In the genomic region with DNA sequence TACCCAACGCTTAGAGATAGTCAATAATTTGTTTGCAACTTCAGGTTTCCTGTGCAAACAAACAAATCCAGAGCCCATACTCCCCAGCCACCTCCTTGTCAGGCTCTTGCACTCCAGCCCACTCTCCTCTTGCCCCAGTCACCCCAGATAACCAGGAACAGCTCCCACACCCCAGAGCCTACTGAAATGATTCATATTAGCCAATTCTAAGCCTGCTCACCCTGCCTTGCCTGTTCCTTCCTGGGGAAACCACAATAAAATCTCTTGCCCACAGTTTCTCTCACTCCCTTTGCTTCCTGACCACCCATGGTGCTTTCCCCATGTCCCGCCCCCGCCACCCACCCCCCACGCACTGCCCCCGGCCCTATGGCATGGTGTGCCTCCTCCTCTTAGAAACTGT, we compare ENCODE assay signal across 13 cellular contexts. TPM values are rescaled to one million over a fixed set of nuclear protein-coding genes. Genes with fewer than 3 reads are reported as not detected.
DNase-seq lines count a peak whose midpoint lies in the region; ATAC-seq and TF ChIP-seq lines count a peak whose summit lies in the region.
"Had no signal": no experiment of that assay in that cellular context is flagged by ENCODE, and none has a peak within 500 bp of the region (broad histone marks: within the 10 kb centered on the region; RNA-seq: fewer than 3 reads in every experiment).

No MANE protein-coding gene starts in this region.

- peak overlapping the region; percentile 16 to 58 for H3K27ac Mint-ChIP-seq in effector memory CD8-positive, alpha-beta T cell

- peaks cover 6% of the 10 kb centered on the region for H3K4me1 ChIP-seq in A673 (ENCODE audit: insufficient read depth, low read length, poor library complexity, severe bottlenecking)
- H3K4me1 ChIP-seq: body of pancreas, vagina had no signal

- H3K27ac ChIP-seq in A673 (ENCODE audit: low read depth, low read length, poor library complexity, severe bottlenecking) (no peak overlapping the region), KOPT-K1 (ENCODE audit: low read depth, low read length, poor library complexity, severe bottlenecking) (peak overlapping the region; percentile 86)
- H3K27ac ChIP-seq: body of pancreas, vagina had no signal

- POLR2A ChIA-PET in A673 (lab: Charles Lee; ENCODE audit: low non-redundant PET) = no interaction called here

- intact Hi-C loops in A673 (cut with micrococcal nuclease; ENCODE audit: unreplicated experiment) = no loop called here

- no peaks in the 10 kb centered on the region for H3K9me3 Mint-ChIP-seq in effector memory CD8-positive, alpha-beta T cell

- TF ChIP-seq CTCF in A673 (conservative IDR thresholded peaks at IDR 0.05; ENCODE audit: low read depth, low read length) (no peak), foreskin fibroblast (IDR thresholded peaks at IDR 0.05; ENCODE audit: low read depth, low read length) (no peak)

- H3K4me3 ChIP-seq in A673 (ENCODE audit: low read depth, low read length, poor library complexity, severe bottlenecking) = no peak overlapping the region
- H3K4me3 ChIP-seq in foreskin fibroblast (ENCODE audit: low read depth in 1 of 2, low read length in 2 of 2) = no peak overlapping the region
- H3K4me3 ChIP-seq: body of pancreas, vagina had no signal

- H3K36me3 ChIP-seq in A673 (ENCODE audit: insufficient read depth, low read length, poor library complexity, severe bottlenecking) (no peaks in the 10 kb centered on the region), KOPT-K1 (ENCODE audit: insufficient read depth, low read length) (no peaks in the 10 kb centered on the region)
- H3K36me3 ChIP-seq: vagina had no signal

- no peaks in the 10 kb centered on the region for H3K27me3 ChIP-seq in A673 (replicated peaks; ENCODE audit: insufficient read depth, low read depth, low read length, poor library complexity)
- H3K27me3 ChIP-seq: vagina had no signal

- BruUV-seq in A673 (replicated peaks; lab: Mats Ljungman, UMichigan) = no TSS peak

- H3K9me3 ChIP-seq in A673 (ENCODE audit: low read depth, low read length, poor library complexity, severe bottlenecking) = no peaks in the 10 kb centered on the region
- H3K9me3 ChIP-seq in KOPT-K1 (ENCODE audit: insufficient read depth, low read length, poor library complexity, severe bottlenecking) = no peaks in the 10 kb centered on the region
- H3K9me3 ChIP-seq: body of pancreas, vagina had no signal

- no peaks in the 10 kb centered on the region for H3K36me3 Mint-ChIP-seq in effector memory CD8-positive, alpha-beta T cell (ENCODE audit: insufficient read depth)

- CTCF ChIA-PET in A673 (lab: Charles Lee) = no interaction called here

- peak overlapping the region; percentile 64 to 66 for H3K4me3 Mint-ChIP-seq in effector memory CD8-positive, alpha-beta T cell

- ATAC-seq in effector memory CD8-positive, alpha-beta T cell (replicated peaks) = peak; percentile 92
- no peak for ATAC-seq in HG03159 (IDR thresholded peaks at IDR 0.05; ENCODE audit: unreplicated experiment)
- ATAC-seq: body of pancreas had no signal

- H3K27me3 Mint-ChIP-seq in effector memory CD8-positive, alpha-beta T cell = no peaks in the 10 kb centered on the region

- peak; percentile 21 for DNase-seq in A673 (ENCODE audit: low spot score)
- peak; percentile 24 to 33 for DNase-seq in activated CD4-positive, alpha-beta T cell treated with anti-CD3 and anti-CD28 coated beads, Interleukin-2, amount 50 U/mL, for 4 hours
- DNase-seq in effector memory CD8-positive, alpha-beta T cell = peak in 2 of 3 experiments; percentile 15 to 18
- DNase-seq in foreskin fibroblast = no peak
- no peak for DNase-seq in dermis blood vessel endothelial cell
- DNase-seq in RKO (ENCODE audit: low spot score) = no peak
- DNase-seq: body of pancreas, NCI-H1105, T-helper 9 cell had no signal

- H3K4me1 Mint-ChIP-seq in effector memory CD8-positive, alpha-beta T cell (ENCODE audit: low read depth in 2 of 2) = peaks cover 34 to 40% of the 10 kb centered on the region in 2 donors

RNA-seq across cellular contexts. Expression of gene ACTL9, which starts 3.8 kb away (rescaled TPM):
- total RNA-seq in A673 (2021) (not detected in 2 replicates), dermis blood vessel endothelial cell (not detected in 2 replicates)
- total RNA-seq: body of pancreas, kidney epithelial cell, vagina had no signal

RNA-seq across cellular contexts. Expression of gene OR2Z1, which starts 19.1 kb away (rescaled TPM):
- total RNA-seq in A673 (2021) (not detected in 2 replicates), dermis blood vessel endothelial cell (not detected in 2 replicates)
- total RNA-seq: body of pancreas, kidney epithelial cell, vagina had no signal

Comparison
In these comparisons a context has a peak if more than half of its experiments do, and no peak if none do; other contexts are left out.
1. DNase-seq: peak in A673 (single experiment), activated CD4-positive, alpha-beta T cell treated with anti-CD3 and anti-CD28 coated beads, Interleukin-2, amount 50 U/mL, for 4 hours (2 of 2) and effector memory CD8-positive, alpha-beta T cell (2 of 3); none in foreskin fibroblast (0 of 2), dermis blood vessel endothelial cell (single experiment) and RKO (single experiment).